11 cellular contexts compared by ENCODE assay signal in the genomic region with DNA sequence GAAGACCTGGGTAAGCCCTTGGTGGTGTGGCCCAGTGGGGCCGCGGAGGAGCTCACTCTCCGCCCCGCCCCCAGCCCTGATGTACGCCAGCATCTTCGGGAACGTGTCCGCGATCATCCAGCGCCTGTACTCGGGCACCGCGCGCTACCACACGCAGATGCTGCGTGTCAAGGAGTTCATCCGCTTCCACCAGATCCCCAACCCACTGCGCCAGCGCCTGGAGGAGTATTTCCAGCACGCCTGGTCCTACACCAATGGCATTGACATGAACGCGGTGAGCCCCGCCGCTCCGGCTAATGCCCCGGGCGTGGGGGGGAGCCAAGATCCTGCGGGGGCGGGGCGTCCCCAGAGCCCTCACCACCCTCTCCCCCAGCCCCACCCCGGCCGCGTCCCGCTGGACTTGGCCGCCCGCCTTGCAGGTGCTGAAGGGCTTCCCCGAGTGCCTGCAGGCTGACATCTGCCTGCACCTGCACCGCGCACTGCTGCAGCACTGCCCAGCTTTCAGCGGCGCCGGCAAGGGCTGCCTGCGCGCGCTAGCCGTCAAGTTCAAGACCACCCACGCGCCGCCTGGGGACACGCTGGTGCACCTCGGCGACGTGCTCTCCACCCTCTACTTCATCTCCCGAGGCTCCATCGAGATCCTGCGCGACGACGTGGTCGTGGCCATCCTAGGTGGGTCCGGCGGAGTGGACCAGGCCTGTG. TPM values are rescaled to one million over a fixed set of nuclear protein-coding genes. Genes with fewer than 3 reads are reported as not detected.
A peak's percentile ranks its signal among the peaks of the same experiment; 100 is the strongest.
DNase-seq lines count a peak whose midpoint lies in the region; ATAC-seq lines count a peak whose summit lies in the region.
"Had no signal": no experiment of that assay in that cellular context is flagged by ENCODE, and none has a peak within 500 bp of the region (broad histone marks: within the 10 kb centered on the region; RNA-seq: fewer than 3 reads in every experiment).

No MANE protein-coding gene starts in this region.

- peak in 3 of 4 experiments; percentile 26 to 42 (median 33) for ATAC-seq in T-cell (replicated peaks in 1 of 4)
- no peak for ATAC-seq in GM21723 (IDR thresholded peaks at IDR 0.05; ENCODE audit: unreplicated experiment)

- no peak overlapping the region for H3K27ac Mint-ChIP-seq in T-cell

- peaks cover 3% of the 10 kb centered on the region for H3K4me1 ChIP-seq in skeletal muscle satellite cell (ENCODE audit: control insufficient read depth, insufficient read depth, low read length)

- peak overlapping the region; percentile 52 for H3K4me2 ChIP-seq in skeletal muscle satellite cell (ENCODE audit: low read length)

- CTCF ChIA-PET in T-cell (lab: Charles Lee): no interaction called here

- intact Hi-C loops in head of caudate nucleus (cut with DNase I): no loop called here

- no peak overlapping the region for H3K9ac ChIP-seq in skeletal muscle satellite cell (ENCODE audit: low read depth, low read length)

- peaks cover 34 to 38% of the 10 kb centered on the region in 2 donors for H3K27me3 Mint-ChIP-seq in T-cell

- H3K27me3 ChIP-seq in skeletal muscle satellite cell (ENCODE audit: control insufficient read depth, insufficient read depth, low read length): peaks cover 61% of the 10 kb centered on the region

- no peaks in the 10 kb centered on the region for H3K36me3 Mint-ChIP-seq in T-cell

- H3K9me3 Mint-ChIP-seq in T-cell: no peaks in the 10 kb centered on the region

- peaks cover 0 to 9% (median 6%) of the 10 kb centered on the region in 3 donors for H3K4me1 Mint-ChIP-seq in T-cell

- POLR2A ChIA-PET in T-cell (lab: Charles Lee): no interaction called here

- DNase-seq in activated CD4-positive, alpha-beta T cell treated with anti-CD3 and anti-CD28 coated beads for 48 hours: peak; percentile 49
- DNase-seq in activated CD4-positive, alpha-beta T cell treated with anti-CD3 and anti-CD28 coated beads, Interleukin-2, amount 50 U/mL, for 1 hour: no peak
- DNase-seq in T-cell (peak in 1 of 34 experiments; percentile 6), head of caudate nucleus (peak in 30 of 42 donors; percentile 8 to 60 (median 33)), cortex of kidney (lab: John Stamatoyannopoulos, UW) (no peak), SKM-1 treated with dmso at 0.1 percent for 144 hours (lab: John Stamatoyannopoulos, UW; ENCODE audit: unreplicated experiment) (no peak)
- DNase-seq: activated CD4-positive, alpha-beta T cell treated with anti-CD3 and anti-CD28 coated beads for 4 hours; dermis blood vessel endothelial cell; small intestine had no signal

- H3K36me3 ChIP-seq in skeletal muscle satellite cell (ENCODE audit: insufficient read depth, low read length): no peaks in the 10 kb centered on the region

- peak overlapping the region in 2 of 3 donors; percentile 30 to 34 for H3K4me3 Mint-ChIP-seq in T-cell

- no peaks in the 10 kb centered on the region for H3K9me3 ChIP-seq in skeletal muscle satellite cell (replicated peaks; ENCODE audit: low read length)

- no peak overlapping the region for H3K4me3 ChIP-seq in skeletal muscle satellite cell (ENCODE audit: low read length)

RNA-seq across cellular contexts. Expression of gene DCAF7, which starts 12.1 kb away (rescaled TPM):
- 10 to 100 TPM; 39.5 to 84.4 (median 74.8) TPM for total RNA-seq in T-cell
- 20.3 and 21.3 TPM in 2 replicates for total RNA-seq in skeletal muscle satellite cell (2012; rRNA removed)

RNA-seq across cellular contexts. Expression of gene KCNH6, which starts 15.0 kb away (rescaled TPM):
- total RNA-seq in T-cell: not detected
- total RNA-seq in skeletal muscle satellite cell (2012; rRNA removed): not detected in 2 replicates
- total RNA-seq: dermis blood vessel endothelial cell had no signal

Comparison
In these comparisons a context has a peak if more than half of its experiments do, and no peak if none do; other contexts are left out.
1. DNase-seq: peak in activated CD4-positive, alpha-beta T cell treated with anti-CD3 and anti-CD28 coated beads for 48 hours (single experiment) and head of caudate nucleus (30 of 42); none in activated CD4-positive, alpha-beta T cell treated with anti-CD3 and anti-CD28 coated beads, Interleukin-2, amount 50 U/mL, for 1 hour (single experiment), cortex of kidney (single experiment) and SKM-1 treated with dmso at 0.1 percent for 144 hours (single experiment).